In the genomic region with DNA sequence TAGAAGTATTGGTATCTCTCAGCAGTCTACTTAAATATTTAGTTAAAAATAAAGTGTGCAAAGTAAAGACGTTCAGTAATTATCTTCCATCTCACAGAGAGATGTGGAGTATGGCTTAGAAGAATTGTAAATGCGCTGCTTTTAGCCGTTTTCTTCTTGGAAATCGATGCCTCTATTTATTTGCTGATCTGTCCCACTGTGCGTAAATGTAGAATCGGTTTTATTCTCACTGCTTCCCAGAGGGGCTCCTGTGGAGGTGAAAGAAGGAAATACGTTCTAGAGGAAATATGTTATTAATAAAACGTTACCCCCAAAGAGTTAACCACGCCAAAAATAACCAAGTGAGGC, we compare ENCODE assay signal across 14 cellular contexts. TPM values are rescaled to one million over a fixed set of nuclear protein-coding genes. Genes with fewer than 3 reads are reported as not detected.
DNase-seq lines count a peak whose midpoint lies in the region; ATAC-seq and TF ChIP-seq lines count a peak whose summit lies in the region.
"Had no signal": no experiment of that assay in that cellular context is flagged by ENCODE, and none has a peak within 500 bp of the region (broad histone marks: within the 10 kb centered on the region; RNA-seq: fewer than 3 reads in every experiment).

No MANE protein-coding gene starts in this region.

- H3K27ac Mint-ChIP-seq in mesothelial cell of epicardium, result no peak overlapping the region

- WGBS in heart right ventricle, 2 donors, result 40 to 43% methylated on average over 9 of the region's 9 CpGs
- 18 to 25% methylated on average over 9 of the region's 9 CpGs for WGBS in aorta, 2 donors

- H3K27ac ChIP-seq in heart right ventricle (peak overlapping the region; percentile 4 to 96 (median 80)), aorta (ENCODE audit: low read depth in 1 of 2, low read length in 2 of 2) (no peak overlapping the region)
- H3K27ac ChIP-seq: BLaER1 treated with 17β-estradiol and CSF1 and Interleukin-3, amounts not matched to agents 10 nM and 100 nM; ovary had no signal

- ATAC-seq in heart right ventricle (no peak), left ventricle myocardium superior (no peak), aorta (ENCODE audit: low FRiP score) (no peak), GM18861 (IDR thresholded peaks at IDR 0.05; ENCODE audit: unreplicated experiment) (no peak), HG03378 (IDR thresholded peaks at IDR 0.05; ENCODE audit: unreplicated experiment) (no peak)

- DNase-seq in heart right ventricle, result no peak
- no peak for DNase-seq in left ventricle myocardium superior
- DNase-seq in cardiac fibroblast (ENCODE audit: low read depth in 2 of 2), result no peak
- DNase-seq in mesothelial cell of epicardium (ENCODE audit: low spot score in 2 of 2, unreplicated experiment in 2 of 2), result no peak
- no peak for DNase-seq in aorta
- no peak for DNase-seq in ACHN
- DNase-seq: activated CD4-positive, alpha-beta T cell treated with anti-CD3 and anti-CD28 coated beads for 1 hour; amniotic stem cell; GDM1; NCI-H1092; ovary had no signal

- in situ Hi-C loops in ACHN (cut with HindIII; ENCODE audit: low pct_ligation_motif_present, low pct_unique_long_range_greater_than_20kb, low sequenced_read_pairs), result no loop called here

- H3K9me3 Mint-ChIP-seq in mesothelial cell of epicardium, result no peaks in the 10 kb centered on the region

- H3K4me1 ChIP-seq in heart right ventricle (peaks cover 5 to 77% (median 30%) of the 10 kb centered on the region in 9 donors), aorta (ENCODE audit: control insufficient read depth in 1 of 2, insufficient read depth in 2 of 2, low read length in 2 of 2) (no peaks in the 10 kb centered on the region)
- H3K4me1 ChIP-seq: BLaER1 treated with 17β-estradiol and CSF1 and Interleukin-3, amounts not matched to agents 10 nM and 100 nM had no signal

- no peaks in the 10 kb centered on the region for H3K36me3 Mint-ChIP-seq in mesothelial cell of epicardium

- H3K4me3 ChIP-seq in heart right ventricle (peak overlapping the region in 9 of 10 donors; percentile 65 to 91 (median 81)), cardiac fibroblast (replicated peaks in 1 of 2; ENCODE audit: low read depth in 2 of 2, low read length in 2 of 2) (peak overlapping the region; percentile 72 to 85), aorta (ENCODE audit: low read length in 2 of 2) (peak overlapping the region; percentile 86 to 91)
- H3K4me3 ChIP-seq: BLaER1 treated with 17β-estradiol and CSF1 and Interleukin-3, amounts not matched to agents 10 nM and 100 nM had no signal

- peaks cover 69% of the 10 kb centered on the region for H3K27me3 Mint-ChIP-seq in mesothelial cell of epicardium (ENCODE audit: low read depth)

- intact Hi-C loops in heart right ventricle (cut with DNase I), result loop anchor here in 7 of 10 donors (1.0 to 10.0 kb wide), 11 partner anchors 40 to 163 kb away; no protein-coding TSS in a partner anchor
- intact Hi-C loops in left ventricle myocardium superior (cut with micrococcal nuclease), result no loop called here
- intact Hi-C loops in aorta (cut with DNase I), result loop anchor here in 1 of 2 donors (5.0 to 10.0 kb wide), 4 partner anchors 55 to 217 kb away; no protein-coding TSS in a partner anchor

- peak overlapping the region; percentile 68 for H3K4me3 Mint-ChIP-seq in mesothelial cell of epicardium

- TF ChIP-seq CTCF in heart right ventricle (IDR thresholded peaks at IDR 0.05) (no peak), cardiac fibroblast (IDR thresholded peaks at IDR 0.05; ENCODE audit: low read depth, low read length) (no peak), mesothelial cell of epicardium (IDR thresholded peaks at IDR 0.05; ENCODE audit: unreplicated experiment) (no peak)

- H3K9me3 ChIP-seq in heart right ventricle (no peaks in the 10 kb centered on the region), aorta (ENCODE audit: control insufficient read depth, low read length) (no peaks in the 10 kb centered on the region)
- H3K9me3 ChIP-seq: ovary had no signal

- H3K27me3 ChIP-seq in heart right ventricle (peaks cover 0 to 62% (median 0%) of the 10 kb centered on the region in 7 donors), aorta (ENCODE audit: control insufficient read depth in 1 of 2, insufficient read depth in 2 of 2, low read length in 1 of 2) (no peaks in the 10 kb centered on the region)
- H3K27me3 ChIP-seq: ovary had no signal

- no peaks in the 10 kb centered on the region for H3K36me3 ChIP-seq in heart right ventricle
- no peaks in the 10 kb centered on the region for H3K36me3 ChIP-seq in aorta (ENCODE audit: control insufficient read depth in 1 of 2, insufficient read depth in 2 of 2, low read length in 1 of 2)
- H3K36me3 ChIP-seq: BLaER1 treated with 17β-estradiol and CSF1 and Interleukin-3, amounts not matched to agents 10 nM and 100 nM; ovary had no signal

- H3K4me1 Mint-ChIP-seq in mesothelial cell of epicardium, result peaks cover 13% of the 10 kb centered on the region

RNA-seq across cellular contexts. Expression of gene NPAS2, which starts 1.9 kb away (rescaled TPM):
- total RNA-seq in heart right ventricle (10 to 100 TPM; 33.8 to 48.4 (median 41.2) TPM), left ventricle myocardium superior (40.9 TPM), mesothelial cell of epicardium (3.6 to 5.4 TPM (median 5.2 TPM) in 3 replicates), aorta (10 to 100 TPM; 35.9 to 42.0 TPM)
- polyA plus RNA-seq in heart right ventricle (10 to 100 TPM; 32.1 to 70.1 TPM), aorta (10 to 100 TPM in 1 of 2 donors, 1 to 10 TPM in 1; 7.8 to 12.6 TPM)

Comparison
In these comparisons a context has a peak if more than half of its experiments do, and no peak if none do; other contexts are left out.
1. H3K27ac ChIP-seq: peak in heart right ventricle (10 of 10); none in aorta (0 of 2).
2. Peak in every context shown above with its lines, with median percentiles within 50 percentile points of each other: H3K4me3 ChIP-seq.